In genomic region chr1:85311818-85312217, GRCh38 we compare ENCODE assay signal across 29 cellular contexts. TPM values are rescaled to one million over a fixed set of nuclear protein-coding genes. Genes with fewer than 3 reads are reported as not detected.
DNase-seq lines count a peak whose midpoint lies in the region; ATAC-seq and TF ChIP-seq lines count a peak whose summit lies in the region.
"Had no signal": no experiment of that assay in that cellular context is flagged by ENCODE, and none has a peak within 500 bp of the region (broad histone marks: within the 10 kb centered on the region; RNA-seq: fewer than 3 reads in every experiment).

No MANE protein-coding gene starts in this region.

- H3K4ac ChIP-seq in H9 (ENCODE audit: low read depth, low read length), result no peak overlapping the region

- no peak overlapping the region for H2BK20ac ChIP-seq in H9 (ENCODE audit: low read depth, low read length, poor library complexity, severe bottlenecking)

- no peak overlapping the region for H4K91ac ChIP-seq in H9 (ENCODE audit: insufficient read length, low read depth, low read length)

- H3T11ph ChIP-seq in H9 (ENCODE audit: low read length), result no peak overlapping the region

- H3K4me3 Mint-ChIP-seq in HFFc6 (peak overlapping the region; percentile 14; the same call in 1 of the 2 replicates), H9 (no peak overlapping the region)
- H3K4me3 Mint-ChIP-seq: activated CD4-positive, alpha-beta T cell treated with anti-CD3 and anti-CD28 coated beads, Interleukin-2, amount 10 ng/mL, durations not matched to agents 24 days and 14 days; activated naive CD8-positive, alpha-beta T cell treated with anti-CD3 and anti-CD28 coated beads for 36 hours; CD8-positive, alpha-beta memory T cell; IgD-negative memory B cell; nephron progenitor cell; stimulated activated naive CD8-positive, alpha-beta T cell treated with anti-CD3 and anti-CD28 coated beads, Interleukin-15, amount 100 ng/mL, for 72 hours had no signal

- H2AFZ ChIP-seq in H9 (ENCODE audit: low read length), result no peak overlapping the region
- H2AFZ ChIP-seq: parathyroid adenoma had no signal

- no TSS peak for BruUV-seq in A673 (replicated peaks; lab: Mats Ljungman, UMichigan)

- H3K9me3 ChIP-seq in A673 (ENCODE audit: low read depth, low read length, poor library complexity, severe bottlenecking) (no peaks in the 10 kb centered on the region), H9 (ENCODE audit: control insufficient read depth, low read depth, low read length) (no peaks in the 10 kb centered on the region)
- H3K9me3 ChIP-seq: HAP-1, SJCRH30, spleen, thoracic aorta had no signal

- H3K4me1 ChIP-seq in A673 (ENCODE audit: insufficient read depth, low read length, poor library complexity, severe bottlenecking) (peaks cover 31% of the 10 kb centered on the region), H9 (ENCODE audit: insufficient read depth, low read length) (peaks cover 7% of the 10 kb centered on the region; the same call in 1 of the 2 replicates)
- H3K4me1 ChIP-seq: parathyroid adenoma had no signal

- H3K79me1 ChIP-seq in H9 (ENCODE audit: insufficient read depth, low read depth, low read length, poor library complexity, severe bottlenecking), result no peaks in the 10 kb centered on the region

- no peak overlapping the region for H2BK5ac ChIP-seq in H9 (ENCODE audit: insufficient read length, low read length)

- H2BK12ac ChIP-seq in H9 (ENCODE audit: insufficient read length, low read depth, low read length), result no peak overlapping the region

- POLR2A ChIA-PET in A673 (lab: Charles Lee; ENCODE audit: low non-redundant PET), result no interaction called here

- H3K36me3 Mint-ChIP-seq in HFFc6 (ENCODE audit: low read depth) (peaks cover 41% of the 10 kb centered on the region), H9 (ENCODE audit: insufficient read depth in 1 of 3, low read depth in 3 of 3) (no peaks in the 10 kb centered on the region)
- H3K36me3 Mint-ChIP-seq: activated naive CD8-positive, alpha-beta T cell treated with anti-CD3 and anti-CD28 coated beads for 36 hours had no signal

- H4K5ac ChIP-seq in H9 (ENCODE audit: insufficient read length, low read depth, low read length), result no peak overlapping the region

- CTCF ChIA-PET in A673 (lab: Charles Lee), result no interaction called here

- no peak overlapping the region for H3K56ac ChIP-seq in H9 (ENCODE audit: insufficient read length, low read depth, low read length)

- H3K9ac ChIP-seq in H9 (ENCODE audit: extremely low read depth, insufficient read length, low read length), result no peak overlapping the region
- H3K9ac ChIP-seq: parathyroid adenoma had no signal

- H3K27me3 Mint-ChIP-seq in HFFc6 (ENCODE audit: insufficient read depth) (peaks cover 32% of the 10 kb centered on the region), H9 (ENCODE audit: low read depth) (no peaks in the 10 kb centered on the region)

- H3K4me3 ChIP-seq in A673 (ENCODE audit: low read depth, low read length, poor library complexity, severe bottlenecking), result no peak overlapping the region
- H3K4me3 ChIP-seq: HAP-1, SJCRH30, spleen, thoracic aorta had no signal

- no peak overlapping the region for H2BK15ac ChIP-seq in H9 (ENCODE audit: low read depth, low read length)

- no peak overlapping the region for H3K14ac ChIP-seq in H9 (ENCODE audit: insufficient read depth, low read length)

- no peak for TF ChIP-seq CTCF in A673 (conservative IDR thresholded peaks at IDR 0.05; ENCODE audit: low read depth, low read length)
- TF ChIP-seq CTCF in HFFc6 (IDR thresholded peaks at IDR 0.05), result no peak
- no peak for TF ChIP-seq CTCF in H9 (conservative IDR thresholded peaks at IDR 0.05)

- DNase-seq in A673 (ENCODE audit: low spot score) (peak; percentile 30), HFFc6 (no peak), RPMI7951 (ENCODE audit: low read depth) (peak; percentile 60), islet precursor cell (peak; percentile 35), GF-D8 (lab: John Stamatoyannopoulos, UW) (no peak), H9 (no peak), posterior vena cava (ENCODE audit: low spot score) (no peak)
- DNase-seq: activated CD4-positive, alpha-beta T cell treated with anti-CD3 and anti-CD28 coated beads, Interleukin-2, amount 10 ng/mL, durations not matched to agents 24 days and 14 days; activated effector memory CD4-positive, alpha-beta T cell treated with Interleukin-2 at 50 U/mL for 16 hours; activated naive CD8-positive, alpha-beta T cell treated with anti-CD3 and anti-CD28 coated beads for 36 hours; activated T-cell treated with anti-CD3 and anti-CD28 coated beads, Interleukin-2, amount 50 U/mL, for 1 hour; anterior cingulate cortex; CD8-positive, alpha-beta memory T cell; hypothalamus; left cardiac atrium; NCI-H2227 treated with DMSO at 0.1 percent for 48 hours; NCI-H748 treated with DMSO at 0.1 percent for 48 hours; nephron progenitor cell; right cardiac atrium; SJCRH30; spleen; stimulated activated CD4-positive, alpha-beta T cell treated with anti-CD3 and anti-CD28 coated beads, Interleukin-2, amount 100 ng/mL, for 24 hours; stimulated activated naive CD8-positive, alpha-beta T cell treated with anti-CD3 and anti-CD28 coated beads, Interleukin-15, amount 100 ng/mL, for 72 hours; T-helper 9 cell had no signal

- H3K79me2 ChIP-seq in H9 (ENCODE audit: insufficient read depth, low read length), result no peaks in the 10 kb centered on the region
- H3K79me2 ChIP-seq: parathyroid adenoma had no signal

- H3K27me3 ChIP-seq in A673 (replicated peaks; ENCODE audit: insufficient read depth, low read depth, low read length, poor library complexity) (no peaks in the 10 kb centered on the region), H9 (ENCODE audit: insufficient read depth, low read length) (no peaks in the 10 kb centered on the region)
- H3K27me3 ChIP-seq: SJCRH30 had no signal

- H4K20me1 ChIP-seq in H9 (ENCODE audit: control insufficient read depth, insufficient read depth, insufficient read length), result no peaks in the 10 kb centered on the region

- no peaks in the 10 kb centered on the region for H3K23me2 ChIP-seq in H9 (ENCODE audit: insufficient read length, low read depth, low read length, poor library complexity, severe bottlenecking)

- no peak overlapping the region for H2BK120ac ChIP-seq in H9 (ENCODE audit: low read depth, low read length, poor library complexity, severe bottlenecking)

- no peak overlapping the region for H3K27ac ChIP-seq in A673 (ENCODE audit: low read depth, low read length, poor library complexity, severe bottlenecking)
- no peak overlapping the region for H3K27ac ChIP-seq in H9 (ENCODE audit: insufficient read length, low read depth, low read length)
- H3K27ac ChIP-seq: parathyroid adenoma, SJCRH30, spleen had no signal

- intact Hi-C loops in A673 (cut with micrococcal nuclease; ENCODE audit: unreplicated experiment) (no loop called here), posterior vena cava (cut with DNase I) (loop anchor here in 1 of 2 donors (10.0 kb wide), 1 partner anchor 83 kb away; no protein-coding TSS in a partner anchor)

- no peak overlapping the region for H2AK5ac ChIP-seq in H9 (ENCODE audit: insufficient read length, low read length)

- H3K4me2 ChIP-seq in H9 (ENCODE audit: insufficient read depth, insufficient read length, low read length), result no peak overlapping the region

- H3K23ac ChIP-seq in H9 (ENCODE audit: insufficient read length, low read depth, low read length), result no peak overlapping the region

- peaks cover 7% of the 10 kb centered on the region for H3K9me3 Mint-ChIP-seq in HFFc6
- no peaks in the 10 kb centered on the region; a peak in 1 of 5 replicates for H3K9me3 Mint-ChIP-seq in H9
- H3K9me3 Mint-ChIP-seq: activated CD4-positive, alpha-beta T cell treated with anti-CD3 and anti-CD28 coated beads, Interleukin-2, amount 10 ng/mL, durations not matched to agents 24 days and 14 days; activated naive CD8-positive, alpha-beta T cell treated with anti-CD3 and anti-CD28 coated beads for 36 hours; CD8-positive, alpha-beta memory T cell; IgD-negative memory B cell; nephron progenitor cell; stimulated activated naive CD8-positive, alpha-beta T cell treated with anti-CD3 and anti-CD28 coated beads, Interleukin-15, amount 100 ng/mL, for 72 hours had no signal

- H3K27ac Mint-ChIP-seq in HFFc6, result peak overlapping the region; percentile 73
- no peak overlapping the region; a peak in 1 of 7 replicates for H3K27ac Mint-ChIP-seq in H9
- H3K27ac Mint-ChIP-seq: activated CD4-positive, alpha-beta T cell treated with anti-CD3 and anti-CD28 coated beads, Interleukin-2, amount 10 ng/mL, durations not matched to agents 24 days and 14 days; activated naive CD8-positive, alpha-beta T cell treated with anti-CD3 and anti-CD28 coated beads for 36 hours; nephron progenitor cell; stimulated activated naive CD8-positive, alpha-beta T cell treated with anti-CD3 and anti-CD28 coated beads, Interleukin-15, amount 100 ng/mL, for 72 hours had no signal

- no peak for ATAC-seq in HG03097 (IDR thresholded peaks at IDR 0.05; ENCODE audit: low FRiP score, unreplicated experiment)
- ATAC-seq: left cardiac atrium; right cardiac atrium; stimulated activated naive CD8-positive, alpha-beta T cell treated with anti-CD3 and anti-CD28 coated beads, Interleukin-15, amount 100 ng/mL, for 72 hours had no signal

- H3K4me1 Mint-ChIP-seq in HFFc6 (ENCODE audit: low read depth), result peaks cover 84% of the 10 kb centered on the region
- H3K4me1 Mint-ChIP-seq in H9, result peaks cover 18% of the 10 kb centered on the region in 2 experiments

- no peak overlapping the region for H4K8ac ChIP-seq in H9 (replicated peaks; ENCODE audit: insufficient read length, low read depth, low read length)

- no peak overlapping the region for H3K18ac ChIP-seq in H9 (ENCODE audit: insufficient read length, low read depth, low read length)

- H3K36me3 ChIP-seq in A673 (ENCODE audit: insufficient read depth, low read length, poor library complexity, severe bottlenecking), result no peaks in the 10 kb centered on the region
- H3K36me3 ChIP-seq: HAP-1, SJCRH30, spleen, thoracic aorta had no signal

- no CpG with 5 or more reads among the region's 2 CpGs for WGBS in H9 (ENCODE audit: extremely low coverage, insufficient read length, low lambda C conversion rate)

RNA-seq across cellular contexts. Expression of gene BCL10, which starts 35.4 kb away (rescaled TPM):
- total RNA-seq in A673 (2021) (18.1 and 20.9 TPM in 2 replicates), H9 (2021) (26.1 and 29.4 TPM in 2 replicates), posterior vena cava (10 to 100 TPM; 17.0 to 22.1 TPM)
- 10 to 100 TPM; 33.4 to 45.6 (median 39.2) TPM for total RNA-seq in HFFc6 (2021; fragmentation: NEBNext Ultra II Directional; extraction: Animal tissue kit (Norgen Biotek cat#: 25700))
- 31.9 and 34.1 TPM in 2 replicates for total RNA-seq in RPMI7951 (2014; rRNA removed; shearing (Covaris generic))

RNA-seq across cellular contexts. Expression of gene C1orf52, which starts 52.4 kb away (rescaled TPM):
- total RNA-seq in A673 (2021) (30.2 and 31.9 TPM in 2 replicates), H9 (2021) (45.1 and 48.2 TPM in 2 replicates), posterior vena cava (10 to 100 TPM; 17.5 to 22.9 TPM)
- total RNA-seq in HFFc6 (2021; fragmentation: NEBNext Ultra II Directional; extraction: Animal tissue kit (Norgen Biotek cat#: 25700)), result 10 to 100 TPM; 20.6 to 26.1 (median 22.7) TPM
- 16.2 and 22.5 TPM in 2 replicates for total RNA-seq in RPMI7951 (2014; rRNA removed; shearing (Covaris generic))

Comparison
In these comparisons a context has a peak if more than half of its experiments do, and no peak if none do; other contexts are left out.
1. DNase-seq: peak in A673 (single experiment), RPMI7951 (single experiment) and islet precursor cell (single experiment); none in HFFc6 (single experiment), GF-D8 (single experiment), H9 (single experiment) and posterior vena cava (single experiment).